ENCODE assay signal across 9 cellular contexts in the genomic region with DNA sequence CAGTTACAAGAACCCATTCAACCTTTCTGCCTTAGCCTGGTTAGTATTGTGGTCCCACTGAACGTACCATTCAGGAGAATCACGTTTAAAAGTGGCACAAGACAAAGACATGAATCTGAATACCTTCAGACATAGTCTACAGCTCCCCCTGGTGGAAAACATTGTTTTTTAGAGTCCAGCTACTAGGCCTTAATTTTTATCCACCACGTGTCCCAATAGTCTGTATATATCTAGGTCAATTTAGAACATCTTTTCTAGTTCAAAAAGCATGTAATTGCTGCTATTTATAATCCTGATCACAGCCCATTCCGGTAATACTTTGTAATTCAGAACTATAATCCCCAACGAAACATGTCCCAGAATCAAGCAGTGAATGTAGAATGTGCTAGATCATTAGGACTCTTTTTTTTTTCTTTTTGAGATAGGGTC. TPM values are rescaled to one million over a fixed set of nuclear protein-coding genes. Genes with fewer than 3 reads are reported as not detected.
DNase-seq lines count a peak whose midpoint lies in the region; ATAC-seq and TF ChIP-seq lines count a peak whose summit lies in the region.
"Had no signal": no experiment of that assay in that cellular context is flagged by ENCODE, and none has a peak within 500 bp of the region (broad histone marks: within the 10 kb centered on the region; RNA-seq: fewer than 3 reads in every experiment).

No MANE protein-coding gene starts in this region.

- peaks cover 23% of the 10 kb centered on the region for H3K4me1 Mint-ChIP-seq in activated T-cell treated with anti-CD3 and anti-CD28 coated beads, Interleukin-2, amount 50 U/mL, for 4 hours (ENCODE audit: low read depth)

- DNase-seq in COR-L47 (lab: John Stamatoyannopoulos, UW) (peak; percentile 63), HS-5 (ENCODE audit: low read depth) (peak; percentile 73), NCI-H748 treated with DMSO at 0.1 percent for 48 hours (lab: John Stamatoyannopoulos, UW) (peak; percentile 89), fibroblast of the aortic adventitia (ENCODE audit: low read depth) (peak; percentile 94), omental fat pad (ENCODE audit: low spot score) (no peak), GM19240 (ENCODE audit: insufficient read length, low spot score) (no peak)
- DNase-seq in activated T-cell treated with anti-CD3 and anti-CD28 coated beads, Interleukin-2, amount 50 U/mL, for 4 hours: peak; percentile 33

- no peak overlapping the region for H3K4me3 ChIP-seq in fibroblast of the aortic adventitia (ENCODE audit: low read depth, low read length)

- no peaks in the 10 kb centered on the region for H3K36me3 Mint-ChIP-seq in activated T-cell treated with anti-CD3 and anti-CD28 coated beads, Interleukin-2, amount 50 U/mL, for 4 hours (ENCODE audit: insufficient read depth)

- H3K27me3 Mint-ChIP-seq in activated T-cell treated with anti-CD3 and anti-CD28 coated beads, Interleukin-2, amount 50 U/mL, for 4 hours (ENCODE audit: low read depth): no peaks in the 10 kb centered on the region

- TF ChIP-seq CTCF in fibroblast of the aortic adventitia (IDR thresholded peaks at IDR 0.05; ENCODE audit: insufficient read depth, low read length) (peak; percentile 57), omental fat pad (IDR thresholded peaks at IDR 0.05) (peak in 2 of 3 donors; percentile 34 to 60)

- no peaks in the 10 kb centered on the region for H3K9me3 Mint-ChIP-seq in activated T-cell treated with anti-CD3 and anti-CD28 coated beads, Interleukin-2, amount 50 U/mL, for 4 hours

- ATAC-seq in activated T-cell treated with anti-CD3 and anti-CD28 coated beads, Interleukin-2, amount 50 U/mL, for 4 hours: peak; percentile 39 to 42
- ATAC-seq in omental fat pad (ENCODE audit: low FRiP score) (peak; percentile 26), GM21825 (IDR thresholded peaks at IDR 0.05; ENCODE audit: unreplicated experiment) (no peak)

- H3K4me3 Mint-ChIP-seq in activated T-cell treated with anti-CD3 and anti-CD28 coated beads, Interleukin-2, amount 50 U/mL, for 4 hours: peak overlapping the region; percentile 42

RNA-seq across cellular contexts. Expression of a gene that starts 13.7 kb away (rescaled TPM):
- total RNA-seq in activated T-cell treated with anti-CD3 and anti-CD28 coated beads, Interleukin-2, amount 50 U/mL, for 4 hours: under 1 TPM in 1 of 3 donors, not detected in 2; 0.46 TPM
- total RNA-seq in fibroblast of the aortic adventitia (ENCODE audit: low replicate concordance) (not detected in 2 replicates), omental fat pad (under 1 TPM in 2 of 4 donors, not detected in 2; 0.09 to 0.12 TPM)
- total RNA-seq: subcutaneous adipose tissue had no signal

RNA-seq across cellular contexts. Expression of a gene that starts 50.1 kb away (rescaled TPM):
- total RNA-seq in activated T-cell treated with anti-CD3 and anti-CD28 coated beads, Interleukin-2, amount 50 U/mL, for 4 hours: under 1 TPM in 1 of 3 donors, not detected in 2; 0.14 TPM
- total RNA-seq in fibroblast of the aortic adventitia (ENCODE audit: low replicate concordance) (0.57 TPM in 1 of 2 replicates, not detected in the other), omental fat pad (1 to 10 TPM; 3.8 to 9.8 (median 8.2) TPM)

RNA-seq across cellular contexts. Expression of a gene that starts 56.8 kb away (rescaled TPM):
- 10 to 100 TPM; 31.8 to 37.1 (median 34.6) TPM for total RNA-seq in activated T-cell treated with anti-CD3 and anti-CD28 coated beads, Interleukin-2, amount 50 U/mL, for 4 hours
- total RNA-seq in fibroblast of the aortic adventitia (ENCODE audit: low replicate concordance): 31.4 and 34.9 TPM in 2 replicates
- 10 to 100 TPM; 14.8 to 24.7 (median 19.8) TPM for total RNA-seq in omental fat pad

RNA-seq across cellular contexts. Expression of a gene that starts 57.0 kb away (rescaled TPM):
- 100 to 1,000 TPM; 123 to 134 (median 124) TPM for total RNA-seq in activated T-cell treated with anti-CD3 and anti-CD28 coated beads, Interleukin-2, amount 50 U/mL, for 4 hours
- total RNA-seq in fibroblast of the aortic adventitia (ENCODE audit: low replicate concordance): 15.3 and 48.8 TPM in 2 replicates
- total RNA-seq in omental fat pad: 10 to 100 TPM; 30.0 to 73.3 (median 48.3) TPM

RNA-seq across cellular contexts. Expression of a gene that starts 59.1 kb away (rescaled TPM):
- 10 to 100 TPM; 10.3 to 11.5 (median 11.4) TPM for total RNA-seq in activated T-cell treated with anti-CD3 and anti-CD28 coated beads, Interleukin-2, amount 50 U/mL, for 4 hours
- total RNA-seq in fibroblast of the aortic adventitia (ENCODE audit: low replicate concordance) (1.3 TPM in 1 of 2 replicates, not detected in the other), omental fat pad (1 to 10 TPM; 1.6 to 2.9 (median 2.6) TPM)

Comparison
In these comparisons a context has a peak if more than half of its experiments do, and no peak if none do; other contexts are left out.
1. DNase-seq: peak in COR-L47 (single experiment), HS-5 (single experiment), NCI-H748 treated with DMSO at 0.1 percent for 48 hours (single experiment), activated T-cell treated with anti-CD3 and anti-CD28 coated beads, Interleukin-2, amount 50 U/mL, for 4 hours (single experiment) and fibroblast of the aortic adventitia (single experiment); none in omental fat pad (single experiment) and GM19240 (single experiment).